30 cellular contexts compared by ENCODE assay signal in genomic region chr3:129402210-129402609, GRCh38. TPM values are rescaled to one million over a fixed set of nuclear protein-coding genes. Genes with fewer than 3 reads are reported as not detected.
"Had no signal": no experiment of that assay in that cellular context is flagged by ENCODE, and none has a peak within 500 bp of the region (broad histone marks: within the 10 kb centered on the region; RNA-seq: fewer than 3 reads in every experiment).

No MANE protein-coding gene starts in this region.

- H3K27me3 Mint-ChIP-seq: naive thymus-derived CD4-positive, alpha-beta T cell; natural killer cell treated with Interleukin-12 subunit alpha and Interleukin-12 subunit beta and Interleukin-15 and Interleukin-18, amount 100 ng/mL, for 72 hours; progenitor cell of endocrine pancreas; stimulated activated memory B cell treated with anti-CD40 and anti-IgM and Interleukin-4, amounts not matched to agents 10 μg/mL and 1 μg/mL and 100 μg/mL, for 72 hours; stimulated activated naive CD8-positive, alpha-beta T cell treated with anti-CD3 and anti-CD28 coated beads, Interleukin-15, amount 100 ng/mL, for 72 hours had no signal

- H3K4me3 Mint-ChIP-seq: natural killer cell treated with Interleukin-12 subunit alpha and Interleukin-12 subunit beta and Interleukin-15 and Interleukin-18, amount 100 ng/mL, for 72 hours; stimulated activated memory B cell treated with anti-CD40 and anti-IgM and Interleukin-4, amounts not matched to agents 10 μg/mL and 1 μg/mL and 100 μg/mL, for 72 hours; stimulated activated naive CD8-positive, alpha-beta T cell treated with anti-CD3 and anti-CD28 coated beads, Interleukin-15, amount 100 ng/mL, for 72 hours had no signal

- H3K27ac ChIP-seq: left lung, ovary, right atrium auricular region, sigmoid colon, testis, thyroid gland, transverse colon, upper lobe of left lung, vagina had no signal

- DNase-seq: hippocampal formation; kidney glomerular epithelial cell; left cardiac atrium; left lung; midbrain; mucosa of descending colon; naive thymus-derived CD4-positive, alpha-beta T cell; ovary; sigmoid colon; stimulated activated CD4-positive, alpha-beta T cell treated with anti-CD3 and anti-CD28 coated beads, Interleukin-1b, Interleukin-23, amount 100 ng/mL, for 48 hours; stimulated activated CD4-positive, alpha-beta T cell treated with anti-CD3 and anti-CD28 coated beads, Interleukin-2, amount 100 ng/mL, for 48 hours; stimulated activated CD4-positive, alpha-beta T cell treated with anti-CD3 and anti-CD28 coated beads, Interleukin-4, amount 100 ng/mL, for 4 hours; stimulated activated CD8-positive, alpha-beta memory T cell treated with anti-CD3 and anti-CD28 coated beads, Interleukin-4, amount 100 ng/mL, for 48 hours; stimulated activated naive CD4-positive, alpha-beta T cell treated with Interleukin-2 at 50 U/mL for 16 hours; stimulated activated naive CD8-positive, alpha-beta T cell treated with anti-CD3 and anti-CD28 coated beads, Interleukin-15, amount 100 ng/mL, for 72 hours; testis; transverse colon; upper lobe of left lung had no signal

- H3K4me2 ChIP-seq: smooth muscle cell had no signal

- H3K36me3 ChIP-seq: left lung, ovary, right atrium auricular region, sigmoid colon, thyroid gland, transverse colon, vagina had no signal

- FAIRE-seq: keratinocyte had no signal

- H3K36me3 Mint-ChIP-seq: naive thymus-derived CD4-positive, alpha-beta T cell; natural killer cell treated with Interleukin-12 subunit alpha and Interleukin-12 subunit beta and Interleukin-15 and Interleukin-18, amount 100 ng/mL, for 72 hours; stimulated activated memory B cell treated with anti-CD40 and anti-IgM and Interleukin-4, amounts not matched to agents 10 μg/mL and 1 μg/mL and 100 μg/mL, for 72 hours had no signal

- H3K27me3 ChIP-seq: left lung, ovary, right atrium auricular region, sigmoid colon, testis, thyroid gland, transverse colon, upper lobe of left lung, vagina had no signal

- ATAC-seq: left cardiac atrium; left lung; mucosa of descending colon; naive thymus-derived CD4-positive, alpha-beta T cell; natural killer cell treated with Interleukin-12 subunit alpha and Interleukin-12 subunit beta and Interleukin-15 and Interleukin-18, amount 100 ng/mL, for 72 hours; stimulated activated memory B cell treated with anti-CD40 and anti-IgM and Interleukin-4, amounts not matched to agents 10 μg/mL and 1 μg/mL and 100 μg/mL, for 72 hours; stimulated activated naive CD8-positive, alpha-beta T cell treated with anti-CD3 and anti-CD28 coated beads, Interleukin-15, amount 100 ng/mL, for 72 hours had no signal

- H3K9me3 ChIP-seq: left lung, mucosa of descending colon, ovary, right atrium auricular region, sigmoid colon, testis, thyroid gland, transverse colon, upper lobe of left lung, vagina had no signal

- H3K27ac Mint-ChIP-seq: natural killer cell treated with Interleukin-12 subunit alpha and Interleukin-12 subunit beta and Interleukin-15 and Interleukin-18, amount 100 ng/mL, for 72 hours; progenitor cell of endocrine pancreas; stimulated activated naive CD8-positive, alpha-beta T cell treated with anti-CD3 and anti-CD28 coated beads, Interleukin-15, amount 100 ng/mL, for 72 hours had no signal

- H3K9me3 Mint-ChIP-seq: naive thymus-derived CD4-positive, alpha-beta T cell; natural killer cell treated with Interleukin-12 subunit alpha and Interleukin-12 subunit beta and Interleukin-15 and Interleukin-18, amount 100 ng/mL, for 72 hours; stimulated activated memory B cell treated with anti-CD40 and anti-IgM and Interleukin-4, amounts not matched to agents 10 μg/mL and 1 μg/mL and 100 μg/mL, for 72 hours; stimulated activated naive CD8-positive, alpha-beta T cell treated with anti-CD3 and anti-CD28 coated beads, Interleukin-15, amount 100 ng/mL, for 72 hours had no signal

- H3K4me3 ChIP-seq: left lung, lung, mucosa of descending colon, ovary, right atrium auricular region, sigmoid colon, smooth muscle cell, testis, thyroid gland, transverse colon, upper lobe of left lung, vagina had no signal

RNA-seq across cellular contexts. Expression of gene EFCAB12, which starts 26.2 kb away (rescaled TPM):
- total RNA-seq: lower leg skin, skeletal muscle tissue, urinary bladder, vagina had no signal
- polyA plus RNA-seq: smooth muscle cell had no signal
